ENCODE assay signal across 23 cellular contexts in the genomic region with DNA sequence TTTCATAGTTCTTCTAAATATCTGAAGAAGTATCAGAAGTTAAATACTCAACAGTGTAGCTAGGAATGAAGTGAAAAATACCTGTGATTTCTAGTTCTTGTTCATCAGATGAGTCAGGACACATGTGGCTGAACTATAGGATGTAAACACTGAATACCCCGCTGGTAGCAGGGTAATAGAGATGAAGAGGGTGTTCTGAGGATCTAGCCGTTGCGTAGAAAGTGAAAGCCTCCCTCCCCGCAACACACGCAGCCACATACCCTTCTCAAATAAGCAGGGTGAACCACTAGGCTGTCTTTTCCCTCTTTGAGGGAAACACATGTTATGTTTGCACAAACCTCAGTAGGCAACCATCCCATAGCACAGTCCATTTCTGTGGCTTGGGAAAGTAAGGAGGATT. TPM values are rescaled to one million over a fixed set of nuclear protein-coding genes. Genes with fewer than 3 reads are reported as not detected.
"Had no signal": no experiment of that assay in that cellular context is flagged by ENCODE, and none has a peak within 500 bp of the region (broad histone marks: within the 10 kb centered on the region; RNA-seq: fewer than 3 reads in every experiment).

No MANE protein-coding gene starts in this region.

- H3K9me3 ChIP-seq: body of pancreas, tibial nerve, uterus had no signal

- H3K27me3 Mint-ChIP-seq: activated naive CD8-positive, alpha-beta T cell treated with anti-CD3 and anti-CD28 coated beads, Interleukin-2, amount 10 ng/mL, durations not matched to agents 7 days and 5 days; naive thymus-derived CD4-positive, alpha-beta T cell; progenitor cell of endocrine pancreas had no signal

- H3K36me3 ChIP-seq: tibial nerve, uterus had no signal

- H3K36me3 Mint-ChIP-seq: activated naive CD8-positive, alpha-beta T cell treated with anti-CD3 and anti-CD28 coated beads, Interleukin-2, amount 10 ng/mL, durations not matched to agents 7 days and 5 days; naive thymus-derived CD4-positive, alpha-beta T cell had no signal

- H3K4me3 ChIP-seq: body of pancreas, hepatocyte, tibial nerve, uterus had no signal

- H3K4me3 Mint-ChIP-seq: activated T-helper 1 cell treated with anti-CD3 and anti-CD28 coated beads, Interleukin-12 subunit alpha, Interleukin-12 subunit beta, Interleukin-2, Interleukin-4 antibody, amounts not matched to agents 30 ng/mL and 10 ng/mL and 1 ng/mL, durations not matched to agents 14 hours and 24 hours and 36 hours had no signal

- DNase-seq: activated naive CD8-positive, alpha-beta T cell treated with anti-CD3 and anti-CD28 coated beads, Interleukin-2, amount 10 ng/mL, durations not matched to agents 7 days and 5 days; amygdala; body of pancreas; foreskin keratinocyte; mesenchymal stem cell; naive thymus-derived CD4-positive, alpha-beta T cell; nucleus accumbens; stimulated activated CD4-positive, alpha-beta T cell treated with anti-CD3 and anti-CD28 coated beads, Interleukin-12 subunit alpha, Interleukin-12 subunit beta, amount 100 ng/mL, for 4 hours; stimulated activated CD4-positive, alpha-beta T cell treated with anti-CD3 and anti-CD28 coated beads, Interleukin-1b, Interleukin-23, amount 100 ng/mL, for 48 hours; stimulated activated CD8-positive, alpha-beta memory T cell treated with anti-CD3 and anti-CD28 coated beads, Interleukin-4, amount 100 ng/mL, for 48 hours; stimulated activated naive CD4-positive, alpha-beta T cell treated with Interleukin-2 at 50 U/mL for 16 hours; SW 1271; uterus had no signal

- H3K27ac Mint-ChIP-seq: activated naive CD8-positive, alpha-beta T cell treated with anti-CD3 and anti-CD28 coated beads, Interleukin-2, amount 10 ng/mL, durations not matched to agents 7 days and 5 days; activated T-helper 1 cell treated with anti-CD3 and anti-CD28 coated beads, Interleukin-12 subunit alpha, Interleukin-12 subunit beta, Interleukin-2, Interleukin-4 antibody, amounts not matched to agents 30 ng/mL and 10 ng/mL and 1 ng/mL, durations not matched to agents 14 hours and 24 hours and 36 hours; progenitor cell of endocrine pancreas had no signal

- H2AFZ ChIP-seq: hepatocyte had no signal

- H3K4me1 ChIP-seq: foreskin keratinocyte, uterus had no signal

- H3K79me2 ChIP-seq: hepatocyte had no signal

- H3K27ac ChIP-seq: body of pancreas, foreskin keratinocyte, tibial nerve, uterus had no signal

- ATAC-seq: body of pancreas; foreskin keratinocyte; naive thymus-derived CD4-positive, alpha-beta T cell had no signal

- H3K4me2 ChIP-seq: hepatocyte had no signal

- H3K27me3 ChIP-seq: body of pancreas, foreskin keratinocyte, hepatocyte, tibial nerve, uterus had no signal

- H3K9me3 Mint-ChIP-seq: activated naive CD8-positive, alpha-beta T cell treated with anti-CD3 and anti-CD28 coated beads, Interleukin-2, amount 10 ng/mL, durations not matched to agents 7 days and 5 days; activated T-helper 1 cell treated with anti-CD3 and anti-CD28 coated beads, Interleukin-12 subunit alpha, Interleukin-12 subunit beta, Interleukin-2, Interleukin-4 antibody, amounts not matched to agents 30 ng/mL and 10 ng/mL and 1 ng/mL, durations not matched to agents 14 hours and 24 hours and 36 hours; naive thymus-derived CD4-positive, alpha-beta T cell had no signal

RNA-seq across cellular contexts. Expression of a gene that starts 16.4 kb away (rescaled TPM):
- total RNA-seq: activated naive CD8-positive, alpha-beta T cell treated with anti-CD3 and anti-CD28 coated beads, Interleukin-2, amount 10 ng/mL, durations not matched to agents 7 days and 5 days; activated T-helper 1 cell treated with anti-CD3 and anti-CD28 coated beads, Interleukin-12 subunit alpha, Interleukin-12 subunit beta, Interleukin-2, Interleukin-4 antibody, amounts not matched to agents 30 ng/mL and 10 ng/mL and 1 ng/mL, durations not matched to agents 14 hours and 24 hours and 36 hours; body of pancreas; cardiac septum; dermis microvascular lymphatic vessel endothelial cell; epithelial cell of proximal tubule; fibroblast of lung; foreskin keratinocyte; hepatocyte; liver; mucosa of gallbladder; naive thymus-derived CD4-positive, alpha-beta T cell; progenitor cell of endocrine pancreas; tibial nerve; uterus had no signal
- polyA plus RNA-seq: fibroblast of lung; foreskin keratinocyte; hepatocyte; liver; naive thymus-derived CD4-positive, alpha-beta T cell had no signal

RNA-seq across cellular contexts. Expression of a gene that starts 19.8 kb away (rescaled TPM):
- total RNA-seq: activated naive CD8-positive, alpha-beta T cell treated with anti-CD3 and anti-CD28 coated beads, Interleukin-2, amount 10 ng/mL, durations not matched to agents 7 days and 5 days; activated T-helper 1 cell treated with anti-CD3 and anti-CD28 coated beads, Interleukin-12 subunit alpha, Interleukin-12 subunit beta, Interleukin-2, Interleukin-4 antibody, amounts not matched to agents 30 ng/mL and 10 ng/mL and 1 ng/mL, durations not matched to agents 14 hours and 24 hours and 36 hours; body of pancreas; cardiac septum; dermis microvascular lymphatic vessel endothelial cell; epithelial cell of proximal tubule; fibroblast of lung; foreskin keratinocyte; hepatocyte; liver; mucosa of gallbladder; naive thymus-derived CD4-positive, alpha-beta T cell; progenitor cell of endocrine pancreas; tibial nerve; uterus had no signal
- polyA plus RNA-seq: fibroblast of lung; foreskin keratinocyte; hepatocyte; liver; naive thymus-derived CD4-positive, alpha-beta T cell had no signal

RNA-seq across cellular contexts. Expression of a gene that starts 33.9 kb away (rescaled TPM):
- total RNA-seq: activated naive CD8-positive, alpha-beta T cell treated with anti-CD3 and anti-CD28 coated beads, Interleukin-2, amount 10 ng/mL, durations not matched to agents 7 days and 5 days; activated T-helper 1 cell treated with anti-CD3 and anti-CD28 coated beads, Interleukin-12 subunit alpha, Interleukin-12 subunit beta, Interleukin-2, Interleukin-4 antibody, amounts not matched to agents 30 ng/mL and 10 ng/mL and 1 ng/mL, durations not matched to agents 14 hours and 24 hours and 36 hours; body of pancreas; cardiac septum; dermis microvascular lymphatic vessel endothelial cell; epithelial cell of proximal tubule; fibroblast of lung; foreskin keratinocyte; hepatocyte; liver; mucosa of gallbladder; naive thymus-derived CD4-positive, alpha-beta T cell; progenitor cell of endocrine pancreas; tibial nerve; uterus had no signal
- polyA plus RNA-seq: fibroblast of lung; foreskin keratinocyte; hepatocyte; liver; naive thymus-derived CD4-positive, alpha-beta T cell had no signal

RNA-seq across cellular contexts. Expression of a gene that starts 46.8 kb away (rescaled TPM):
- total RNA-seq: activated naive CD8-positive, alpha-beta T cell treated with anti-CD3 and anti-CD28 coated beads, Interleukin-2, amount 10 ng/mL, durations not matched to agents 7 days and 5 days; activated T-helper 1 cell treated with anti-CD3 and anti-CD28 coated beads, Interleukin-12 subunit alpha, Interleukin-12 subunit beta, Interleukin-2, Interleukin-4 antibody, amounts not matched to agents 30 ng/mL and 10 ng/mL and 1 ng/mL, durations not matched to agents 14 hours and 24 hours and 36 hours; body of pancreas; cardiac septum; dermis microvascular lymphatic vessel endothelial cell; epithelial cell of proximal tubule; fibroblast of lung; foreskin keratinocyte; hepatocyte; liver; mucosa of gallbladder; naive thymus-derived CD4-positive, alpha-beta T cell; progenitor cell of endocrine pancreas; tibial nerve; uterus had no signal
- polyA plus RNA-seq: fibroblast of lung; foreskin keratinocyte; hepatocyte; liver; naive thymus-derived CD4-positive, alpha-beta T cell had no signal
